In the genomic region with DNA sequence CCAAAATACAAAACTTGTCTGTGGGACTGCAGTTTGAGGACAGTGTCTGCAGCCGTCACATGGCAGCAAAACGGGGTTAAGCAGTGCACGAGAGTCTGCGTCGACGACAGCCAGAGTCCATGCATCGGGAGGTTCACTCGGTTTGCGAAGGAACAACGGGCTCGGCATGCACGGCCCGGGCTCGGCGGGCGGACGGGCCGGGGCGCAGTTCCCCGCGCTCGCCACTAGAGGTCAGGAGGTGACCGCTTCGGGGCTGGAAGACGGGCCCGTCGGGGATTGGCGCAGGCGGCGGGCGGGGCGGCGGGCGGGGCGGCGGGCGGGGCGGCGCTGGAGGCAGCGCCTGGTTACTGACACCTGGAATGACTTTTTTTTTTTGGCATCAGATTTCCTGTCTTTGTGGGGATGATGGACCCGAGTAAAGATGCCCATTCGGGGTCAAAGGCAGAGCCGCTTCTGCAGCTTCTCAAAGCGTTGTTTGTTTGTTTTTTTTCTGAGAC, we compare ENCODE assay signal across 9 cellular contexts. TPM values are rescaled to one million over a fixed set of nuclear protein-coding genes. Genes with fewer than 3 reads are reported as not detected.
DNase-seq lines count a peak whose midpoint lies in the region; ATAC-seq and TF ChIP-seq lines count a peak whose summit lies in the region.
"Had no signal": no experiment of that assay in that cellular context is flagged by ENCODE, and none has a peak within 500 bp of the region (broad histone marks: within the 10 kb centered on the region; RNA-seq: fewer than 3 reads in every experiment).

No MANE protein-coding gene starts in this region.

- peaks cover 4% of the 10 kb centered on the region for H3K4me1 Mint-ChIP-seq in neural progenitor cell

- no peaks in the 10 kb centered on the region for H3K9me3 Mint-ChIP-seq in neural progenitor cell

- H3K4me1 ChIP-seq in neural progenitor cell = no peaks in the 10 kb centered on the region

- H3K36me3 Mint-ChIP-seq in neural progenitor cell = no peaks in the 10 kb centered on the region

- no peaks in the 10 kb centered on the region for H3K27me3 ChIP-seq in neural progenitor cell

- DNase-seq in EL (peak; percentile 66), HS-27A (ENCODE audit: low read depth) (peak; percentile 7), RKO (ENCODE audit: low spot score) (peak; percentile 72), activated T-helper 1 cell treated with Interleukin-2 at 50 U/mL for 16 hours (ENCODE audit: low read depth) (peak; percentile 76), fibroblast of mammary gland (ENCODE audit: low read depth) (peak; percentile 42), neural progenitor cell (ENCODE audit: low spot score) (peak; percentile 90)
- peak; percentile 77 for DNase-seq in stimulated activated naive CD4-positive, alpha-beta T cell treated with Interleukin-2 at 50 U/mL for 16 hours (lab: John Stamatoyannopoulos, UW)

- H3K27me3 Mint-ChIP-seq in neural progenitor cell (ENCODE audit: insufficient read depth, low read depth) = peaks cover 11% of the 10 kb centered on the region

- H3K27ac ChIP-seq in neural progenitor cell = no peak overlapping the region
- H3K27ac ChIP-seq: epithelial cell of prostate had no signal

- no peak for ATAC-seq in GM21717 (IDR thresholded peaks at IDR 0.05; ENCODE audit: unreplicated experiment)

- no peak overlapping the region for H2AFZ ChIP-seq in neural progenitor cell (replicated peaks)

- no peaks in the 10 kb centered on the region for H3K79me2 ChIP-seq in neural progenitor cell (ENCODE audit: low read depth)

- no peak overlapping the region for H3K4me3 ChIP-seq in fibroblast of mammary gland (ENCODE audit: control insufficient read depth, low read depth, low read length)
- H3K4me3 ChIP-seq in neural progenitor cell = no peak overlapping the region

- H3K27ac Mint-ChIP-seq in neural progenitor cell = no peak overlapping the region

- H3K36me3 ChIP-seq in neural progenitor cell = no peaks in the 10 kb centered on the region

- TF ChIP-seq CTCF in fibroblast of mammary gland (conservative IDR thresholded peaks at IDR 0.05; ENCODE audit: control insufficient read depth, insufficient read depth, low read depth, low read length) = peak; percentile 45
- peak; percentile 76 for TF ChIP-seq CTCF in neural progenitor cell (IDR thresholded peaks at IDR 0.05)

- H3K4me3 Mint-ChIP-seq in neural progenitor cell = no peak overlapping the region

- H3K9me3 ChIP-seq in neural progenitor cell (ENCODE audit: low read depth) = no peaks in the 10 kb centered on the region

- H3F3A ChIP-seq in neural progenitor cell (ENCODE audit: low read depth) = no peaks in the 10 kb centered on the region

- H3K4me2 ChIP-seq in neural progenitor cell = no peak overlapping the region

- H3K9ac ChIP-seq in neural progenitor cell = no peak overlapping the region

- no peaks in the 10 kb centered on the region for H4K20me1 ChIP-seq in neural progenitor cell (ENCODE audit: low read depth)

RNA-seq across cellular contexts. Expression of a gene that starts 6.5 kb away (rescaled TPM):
- total RNA-seq in neural progenitor cell (ENCODE audit: low replicate concordance) = not detected in 2 replicates

RNA-seq across cellular contexts. Expression of a gene that starts 37.6 kb away (rescaled TPM):
- 0.31 and 0.34 TPM in 2 replicates for total RNA-seq in neural progenitor cell (ENCODE audit: low replicate concordance)

Comparison
In these comparisons a context has a peak if more than half of its experiments do, and no peak if none do; other contexts are left out.
1. DNase-seq: peak in every context shown above with its lines; median percentile 90 in neural progenitor cell; 77 in stimulated activated naive CD4-positive, alpha-beta T cell treated with Interleukin-2 at 50 U/mL for 16 hours; 76 in activated T-helper 1 cell treated with Interleukin-2 at 50 U/mL for 16 hours; 72 in RKO; 66 in EL; 42 in fibroblast of mammary gland; 7 in HS-27A.